ENCODE assay signal across 8 cellular contexts in genomic region chr14:35533357-35534129, GRCh38. TPM values are rescaled to one million over a fixed set of nuclear protein-coding genes. Genes with fewer than 3 reads are reported as not detected.
DNase-seq lines count a peak whose midpoint lies in the region; ATAC-seq and TF ChIP-seq lines count a peak whose summit lies in the region.

No MANE protein-coding gene starts in this region.

- H4K91ac ChIP-seq in IMR-90 (ENCODE audit: insufficient read depth, low read depth, low read length), result no peak overlapping the region

- H3K9me3 ChIP-seq in IMR-90 (ENCODE audit: control insufficient read depth, insufficient read depth, low read length) (no peaks in the 10 kb centered on the region), heart left ventricle (no peaks in the 10 kb centered on the region)

- BruUV-seq in IMR-90 (replicated peaks; lab: Mats Ljungman, UMichigan), result no TSS peak

- no peak overlapping the region for H3K23ac ChIP-seq in IMR-90 (ENCODE audit: low read depth, low read length)

- H3K9ac ChIP-seq in IMR-90 (ENCODE audit: low read depth, low read length), result no peak overlapping the region

- no peak for TF ChIP-seq RAD21 in IMR-90 (IDR thresholded peaks at IDR 0.05; ENCODE audit: low read length)

- dilution Hi-C loops in IMR-90 (cut with HindIII; ENCODE audit: low sequenced_read_pairs, unreplicated experiment), result no loop called here

- H2AK9ac ChIP-seq in IMR-90 (replicated peaks; ENCODE audit: low read depth, low read length, poor library complexity), result peak overlapping the region; percentile 51

- peaks cover 9% of the 10 kb centered on the region for H3K36me3 Mint-ChIP-seq in activated naive CD4-positive, alpha-beta T cell treated with anti-CD3 and anti-CD28 coated beads, Interleukin-2, amount 50 U/mL, for 24 hours

- H3K4me1 ChIP-seq in IMR-90 (ENCODE audit: control insufficient read depth, insufficient read depth, low read length), result peaks cover 2% of the 10 kb centered on the region; the same call in 1 of the 2 replicates
- peaks cover 0 to 31% (median 27%) of the 10 kb centered on the region in 12 donors for H3K4me1 ChIP-seq in heart left ventricle

- DNase-seq in DMS53 treated with DMSO at 0.1 percent for 48 hours (lab: John Stamatoyannopoulos, UW; ENCODE audit: unreplicated experiment) (peak; percentile 74), IMR-90 (peak; percentile 34), SHP77 (lab: John Stamatoyannopoulos, UW) (peak; percentile 90 to 92), heart left ventricle (peak; percentile 25 to 81 (median 42)), posterior vena cava (ENCODE audit: low spot score) (peak; percentile 82), ureter (ENCODE audit: low spot score) (no peak)

- H4K8ac ChIP-seq in IMR-90 (ENCODE audit: low read depth in 2 of 2, low read length in 2 of 2), result no peak overlapping the region

- H3K4me1 Mint-ChIP-seq in activated naive CD4-positive, alpha-beta T cell treated with anti-CD3 and anti-CD28 coated beads, Interleukin-2, amount 50 U/mL, for 24 hours, result peaks cover 10% of the 10 kb centered on the region

- H3K9me3 Mint-ChIP-seq in activated naive CD4-positive, alpha-beta T cell treated with anti-CD3 and anti-CD28 coated beads, Interleukin-2, amount 50 U/mL, for 24 hours, result no peaks in the 10 kb centered on the region

- in situ Hi-C loops in IMR-90 (cut with MboI; ENCODE audit: low sequenced_read_pairs), result no loop called here

- no peak overlapping the region for H2BK15ac ChIP-seq in IMR-90 (ENCODE audit: low read depth, low read length)

- H3K27ac Mint-ChIP-seq in activated naive CD4-positive, alpha-beta T cell treated with anti-CD3 and anti-CD28 coated beads, Interleukin-2, amount 50 U/mL, for 24 hours, result no peak overlapping the region

- no peak overlapping the region for H3K18ac ChIP-seq in IMR-90 (ENCODE audit: low read depth, low read length)

- no peaks in the 10 kb centered on the region for H3K36me3 ChIP-seq in IMR-90 (ENCODE audit: control insufficient read depth, insufficient read depth, low read length)
- peaks cover 0 to 11% (median 5%) of the 10 kb centered on the region in 9 donors for H3K36me3 ChIP-seq in heart left ventricle

- WGBS in IMR-90 (ENCODE audit: extremely low coverage in 2 of 2, insufficient read length in 1 of 2), 2 experiments, result 2% methylated on average over 25 of the region's 95 CpGs; no CpG with 5 or more reads in 1 of the 2 experiments
- WGBS in heart left ventricle, 4 donors, result 1 to 2% (median 1%) methylated on average over 47 to 95 of the region's 95 CpGs

- H3K27me3 ChIP-seq in IMR-90 (ENCODE audit: control insufficient read depth, insufficient read depth, low read length), result peaks cover 38% of the 10 kb centered on the region
- H3K27me3 ChIP-seq in heart left ventricle, result peaks cover 27 to 76% (median 64%) of the 10 kb centered on the region in 9 donors

- H2AFZ ChIP-seq in IMR-90 (replicated peaks; ENCODE audit: low read length, poor library complexity), result peak overlapping the region; percentile 95

- H2AK5ac ChIP-seq in IMR-90 (ENCODE audit: low read depth, low read length), result no peak overlapping the region

- H2BK120ac ChIP-seq in IMR-90 (ENCODE audit: low read depth, low read length), result no peak overlapping the region

- H3K56ac ChIP-seq in IMR-90 (ENCODE audit: extremely low read depth, insufficient read depth, low read length), result no peak overlapping the region

- no peaks in the 10 kb centered on the region for H4K20me1 ChIP-seq in IMR-90 (ENCODE audit: insufficient read depth, low read length)

- H3K79me1 ChIP-seq in IMR-90 (ENCODE audit: low read depth in 1 of 2, low read length in 2 of 2), result no peaks in the 10 kb centered on the region

- H3K4ac ChIP-seq in IMR-90 (ENCODE audit: low read depth, low read length), result no peak overlapping the region

- peak; percentile 74 for ATAC-seq in GM21576 (IDR thresholded peaks at IDR 0.05; ENCODE audit: unreplicated experiment)
- ATAC-seq in IMR-90 (ENCODE audit: low read depth), result peak; percentile 93
- ATAC-seq in heart left ventricle, result peak in 3 of 4 donors; percentile 67 to 70 (median 69)

- no peak overlapping the region for H4K5ac ChIP-seq in IMR-90 (ENCODE audit: low read depth, low read length)

- POLR2A ChIA-PET in IMR-90 (lab: Charles Lee; ENCODE audit: unreplicated experiment), result no interaction called here

- peak overlapping the region; percentile 49 for H3K4me3 ChIP-seq in IMR-90 (ENCODE audit: insufficient read depth, low read depth, low read length)
- peak overlapping the region; percentile 36 to 58 (median 54) for H3K4me3 ChIP-seq in heart left ventricle

- H3K14ac ChIP-seq in IMR-90 (replicated peaks; ENCODE audit: low read depth, low read length), result no peak overlapping the region

- CTCF ChIA-PET in IMR-90 (lab: Yijun Ruan, JAX), result interaction anchor here (1.2 to 1.4 kb wide), 2 partner anchors 15 to 25 kb away, joined by 3 to 4 read pairs; no protein-coding TSS in a partner anchor

- intact Hi-C loops in IMR-90 (cut with micrococcal nuclease) (loop anchor here (2.0 to 5.0 kb wide), 2 partner anchors 154 to 285 kb away; no protein-coding TSS in a partner anchor), heart left ventricle (cut with DNase I) (no loop called here), posterior vena cava (cut with DNase I) (no loop called here)

- no peak overlapping the region for H2BK5ac ChIP-seq in IMR-90 (ENCODE audit: low read depth, low read length, poor library complexity, severe bottlenecking)

- H3K27me3 Mint-ChIP-seq in activated naive CD4-positive, alpha-beta T cell treated with anti-CD3 and anti-CD28 coated beads, Interleukin-2, amount 50 U/mL, for 24 hours, result peaks cover 40% of the 10 kb centered on the region

- peak overlapping the region; percentile 97 for H3K4me2 ChIP-seq in IMR-90 (ENCODE audit: low read depth, low read length)

- H3K27ac ChIP-seq in IMR-90 (ENCODE audit: insufficient read depth, low read length) (no peak overlapping the region), heart left ventricle (no peak overlapping the region)

- no peaks in the 10 kb centered on the region for H3K9me1 ChIP-seq in IMR-90 (ENCODE audit: insufficient read depth, low read length)

- TF ChIP-seq POLR2A in IMR-90 (IDR thresholded peaks at IDR 0.05; ENCODE audit: low read depth, low read length) (no peak), heart left ventricle (IDR thresholded peaks at IDR 0.05) (no peak)

- H3K4me3 Mint-ChIP-seq in activated naive CD4-positive, alpha-beta T cell treated with anti-CD3 and anti-CD28 coated beads, Interleukin-2, amount 50 U/mL, for 24 hours, result peak overlapping the region; percentile 74

- H2BK20ac ChIP-seq in IMR-90 (ENCODE audit: low read depth, low read length), result no peak overlapping the region

- TF ChIP-seq CTCF in IMR-90 (conservative IDR thresholded peaks at IDR 0.05; ENCODE audit: low read depth, low read length), result no peak
- no peak for TF ChIP-seq CTCF in heart left ventricle (IDR thresholded peaks at IDR 0.05)

TF ChIP-seq in IMR-90, 13 proteins besides CTCF, POLR2A, EP300 and RAD21:
- TF ChIP-seq FOS (IDR thresholded peaks at IDR 0.05; ENCODE audit: low read depth, low read length) (no peak), NFE2L2 (IDR thresholded peaks at IDR 0.05; ENCODE audit: low read depth, low read length) (no peak), CHD1 (IDR thresholded peaks at IDR 0.05; ENCODE audit: low read depth, low read length) (no peak), CEBPB (IDR thresholded peaks at IDR 0.05; ENCODE audit: low read depth, low read length) (no peak), BHLHE40 (IDR thresholded peaks at IDR 0.05; ENCODE audit: low read depth, low read length) (peak; percentile 67; the same call in 1 of the 2 replicates), MAZ (IDR thresholded peaks at IDR 0.05; ENCODE audit: borderline replicate concordance, low read depth, low read length) (no peak)

RNA-seq across cellular contexts. Expression of gene INSM2, which starts 0.4 kb away (rescaled TPM):
- total RNA-seq in IMR-90 (2012; rRNA removed) (not detected in 2 replicates), heart left ventricle (not detected), posterior vena cava (not detected), ureter (not detected)
- polyA plus RNA-seq in IMR-90 (2012; rRNA removed) (not detected in 2 replicates), heart left ventricle (not detected)
- not detected in 2 replicates for polyA plus RNA-seq in IMR-90 (2012; cell fraction: cytosol; rRNA removed)
- not detected in 2 replicates for polyA plus RNA-seq in IMR-90 (2012; cell fraction: nucleus; rRNA removed; ENCODE audit: low replicate concordance)
